8 cellular contexts compared by ENCODE assay signal in genomic region chr10:62048919-62049636, GRCh38.
DNase-seq lines count a peak whose midpoint lies in the region; ATAC-seq and TF ChIP-seq lines count a peak whose summit lies in the region.

No MANE protein-coding gene starts in this region.

- no peaks in the 10 kb centered on the region for H3K9me3 ChIP-seq in left ventricle myocardium inferior (replicated peaks)

- CTCF ChIA-PET in AG04449 (lab: Yijun Ruan, JAX): interaction anchor here (0.8 to 2.9 kb wide), 12 partner anchors 9 to 299 kb away, joined by 3 to 21 read pairs (median 4); no protein-coding TSS in a partner anchor

- WGBS in urinary bladder: 9% methylated on average over 21 of the region's 21 CpGs

- POLR2A ChIA-PET in AG04449 (lab: Yijun Ruan, JAX): interaction anchor here (0.6 to 2.1 kb wide), 15 partner anchors 9 to 196 kb away, joined by 3 to 11 read pairs (median 4); no protein-coding TSS in a partner anchor

- H3K27ac ChIP-seq in left ventricle myocardium inferior (replicated peaks) (peak overlapping the region; percentile 94), urinary bladder (ENCODE audit: low read depth) (peak overlapping the region; percentile 80)

- peak; percentile 94 for DNase-seq in AG04449 (ENCODE audit: low read depth, low spot score)
- peak; percentile 77 for DNase-seq in SW480 (ENCODE audit: low spot score)
- peak in 55 of 56 donors; percentile 23 to 93 (median 82) for DNase-seq in amygdala (lab: John Stamatoyannopoulos, UW)
- peak; percentile 82 for DNase-seq in left ventricle myocardium inferior
- DNase-seq in progenitor cell of endocrine pancreas (ENCODE audit: low spot score, unreplicated experiment): peak; percentile 14
- DNase-seq in KG1 (lab: John Stamatoyannopoulos, UW): no peak

- H3K27me3 Mint-ChIP-seq in progenitor cell of endocrine pancreas: no peaks in the 10 kb centered on the region

- H3K36me3 ChIP-seq in left ventricle myocardium inferior: peaks cover 24% of the 10 kb centered on the region
- peaks cover 3% of the 10 kb centered on the region for H3K36me3 ChIP-seq in urinary bladder (ENCODE audit: insufficient read depth)

- peaks cover 14% of the 10 kb centered on the region for H3K36me3 Mint-ChIP-seq in progenitor cell of endocrine pancreas (ENCODE audit: insufficient read depth)

- TF ChIP-seq CTCF in AG04449 (IDR thresholded peaks at IDR 0.05; ENCODE audit: insufficient read depth, low read length, missing control alignments): no peak
- TF ChIP-seq CTCF in left ventricle myocardium inferior (IDR thresholded peaks at IDR 0.05; ENCODE audit: borderline replicate concordance): no peak
- TF ChIP-seq CTCF in progenitor cell of endocrine pancreas (IDR thresholded peaks at IDR 0.05; ENCODE audit: unreplicated experiment): no peak

- peak overlapping the region; percentile 67 for H3K4me3 ChIP-seq in AG04449 (ENCODE audit: low read depth, low read length)
- H3K4me3 ChIP-seq in left ventricle myocardium inferior: peak overlapping the region; percentile 68
- H3K4me3 ChIP-seq in urinary bladder (ENCODE audit: low read depth, low read length): peak overlapping the region; percentile 42

- H3K4me1 Mint-ChIP-seq in progenitor cell of endocrine pancreas (ENCODE audit: low read depth): peaks cover 49% of the 10 kb centered on the region

- H3K9me3 Mint-ChIP-seq in progenitor cell of endocrine pancreas (ENCODE audit: low read depth): no peaks in the 10 kb centered on the region

- peak; percentile 18 for ATAC-seq in HG03442 (IDR thresholded peaks at IDR 0.05; ENCODE audit: unreplicated experiment)

- peak overlapping the region; percentile 93 for H3K27ac Mint-ChIP-seq in progenitor cell of endocrine pancreas

- H3K4me1 ChIP-seq in left ventricle myocardium inferior (peaks cover 95% of the 10 kb centered on the region), urinary bladder (ENCODE audit: insufficient read depth) (peaks cover 5% of the 10 kb centered on the region)

- no peaks in the 10 kb centered on the region for H3K27me3 ChIP-seq in left ventricle myocardium inferior (ENCODE audit: low read depth)

- H3K4me3 Mint-ChIP-seq in progenitor cell of endocrine pancreas (ENCODE audit: low read depth): peak overlapping the region; percentile 45

- intact Hi-C loops in left ventricle myocardium inferior (cut with micrococcal nuclease): loop anchor here (5.0 kb wide), 1 partner anchor 33 kb away; no protein-coding TSS in a partner anchor
